ENCODE assay signal across 8 cellular contexts in the genomic region with DNA sequence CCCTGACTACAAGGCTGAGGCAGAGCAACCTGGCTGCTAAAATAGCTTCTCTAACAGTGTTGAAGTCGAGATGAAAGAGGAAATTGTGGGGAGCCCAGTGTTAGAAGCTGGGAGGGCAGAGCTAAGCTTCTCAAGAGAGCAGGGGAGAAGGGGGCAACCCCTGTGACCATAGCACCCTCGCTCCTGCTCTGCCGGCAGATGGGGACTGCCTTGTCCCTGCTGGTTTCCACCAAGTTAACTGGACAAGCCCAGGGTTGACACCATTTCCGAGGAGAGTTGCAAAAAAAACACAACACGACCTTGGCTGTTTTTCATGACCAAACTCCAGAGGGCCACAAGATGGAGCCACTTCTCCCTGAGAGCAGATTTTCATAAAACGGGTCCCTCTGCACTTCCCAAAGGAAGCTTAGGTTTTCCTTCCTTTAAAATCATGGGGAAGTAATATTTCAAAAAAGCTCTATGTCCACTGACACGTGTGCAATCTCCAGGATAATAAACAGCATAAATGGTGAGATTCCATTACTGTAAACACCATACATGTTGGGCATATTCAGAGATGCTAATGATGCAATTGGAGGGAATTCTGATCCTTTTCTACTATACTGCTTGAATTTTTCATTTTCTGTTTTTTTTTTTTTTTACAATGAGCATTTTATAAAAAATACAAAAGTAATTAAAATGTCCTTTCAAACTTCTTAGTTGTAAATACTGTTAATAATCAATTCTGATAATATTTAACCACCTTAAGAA.
DNase-seq lines count a peak whose midpoint lies in the region; ATAC-seq and TF ChIP-seq lines count a peak whose summit lies in the region.

No MANE protein-coding gene starts in this region.

- no peak for TF ChIP-seq EP300 in suprapubic skin (IDR thresholded peaks at IDR 0.05)

- peaks cover 46% of the 10 kb centered on the region for H3K36me3 Mint-ChIP-seq in activated T-cell treated with anti-CD3 and anti-CD28 coated beads, Interleukin-2, amount 50 U/mL, for 4 hours (ENCODE audit: insufficient read depth)

- 63% methylated on average over 7 of the region's 7 CpGs for WGBS in suprapubic skin

- no peak overlapping the region for H3K4me3 Mint-ChIP-seq in activated T-cell treated with anti-CD3 and anti-CD28 coated beads, Interleukin-2, amount 50 U/mL, for 4 hours

- no peak overlapping the region for H3K4me3 ChIP-seq in suprapubic skin

- no peaks in the 10 kb centered on the region for H3K9me3 ChIP-seq in suprapubic skin

- no peaks in the 10 kb centered on the region for H3K9me3 Mint-ChIP-seq in activated T-cell treated with anti-CD3 and anti-CD28 coated beads, Interleukin-2, amount 50 U/mL, for 4 hours

- TF ChIP-seq CTCF in suprapubic skin (IDR thresholded peaks at IDR 0.05), result peak in 1 of 2 donors; percentile 12

- H3K4me1 ChIP-seq in suprapubic skin, result no peaks in the 10 kb centered on the region

- peaks cover 28% of the 10 kb centered on the region for H3K36me3 ChIP-seq in suprapubic skin

- ATAC-seq in activated T-cell treated with anti-CD3 and anti-CD28 coated beads, Interleukin-2, amount 50 U/mL, for 4 hours, result peak; percentile 27 to 28

- DNase-seq in DMS53 (lab: John Stamatoyannopoulos, UW), result peak; percentile 81
- peak; percentile 46 for DNase-seq in HT-29 (ENCODE audit: low spot score)
- no peak for DNase-seq in activated T-cell treated with anti-CD3 and anti-CD28 coated beads, Interleukin-2, amount 50 U/mL, for 4 hours
- DNase-seq in iris pigment epithelial cell (ENCODE audit: low read depth), result peak; percentile 33
- no peak for DNase-seq in suprapubic skin (ENCODE audit: low spot score in 2 of 2)
- DNase-seq in HCEC 1CT, result no peak
- no peak for DNase-seq in activated effector memory CD4-positive, alpha-beta T cell treated with Interleukin-2 at 50 U/mL for 16 hours
- no peak for DNase-seq in ecto neural progenitor cell (ENCODE audit: low spot score)

- peaks cover 63% of the 10 kb centered on the region for H3K4me1 Mint-ChIP-seq in activated T-cell treated with anti-CD3 and anti-CD28 coated beads, Interleukin-2, amount 50 U/mL, for 4 hours (ENCODE audit: low read depth)

- H3K27me3 Mint-ChIP-seq in activated T-cell treated with anti-CD3 and anti-CD28 coated beads, Interleukin-2, amount 50 U/mL, for 4 hours (ENCODE audit: low read depth), result no peaks in the 10 kb centered on the region

- no peak overlapping the region for H3K27ac ChIP-seq in suprapubic skin

- H3K27me3 ChIP-seq in suprapubic skin, result no peaks in the 10 kb centered on the region

- TF ChIP-seq POLR2A in suprapubic skin (IDR thresholded peaks at IDR 0.05), result no peak

Comparison
In these comparisons a context has a peak if more than half of its experiments do, and no peak if none do; other contexts are left out.
1. DNase-seq: peak in DMS53 (single experiment), HT-29 (single experiment) and iris pigment epithelial cell (single experiment); none in activated T-cell treated with anti-CD3 and anti-CD28 coated beads, Interleukin-2, amount 50 U/mL, for 4 hours (single experiment), suprapubic skin (0 of 2), HCEC 1CT (single experiment), activated effector memory CD4-positive, alpha-beta T cell treated with Interleukin-2 at 50 U/mL for 16 hours (single experiment) and ecto neural progenitor cell (single experiment).